In the genomic region with DNA sequence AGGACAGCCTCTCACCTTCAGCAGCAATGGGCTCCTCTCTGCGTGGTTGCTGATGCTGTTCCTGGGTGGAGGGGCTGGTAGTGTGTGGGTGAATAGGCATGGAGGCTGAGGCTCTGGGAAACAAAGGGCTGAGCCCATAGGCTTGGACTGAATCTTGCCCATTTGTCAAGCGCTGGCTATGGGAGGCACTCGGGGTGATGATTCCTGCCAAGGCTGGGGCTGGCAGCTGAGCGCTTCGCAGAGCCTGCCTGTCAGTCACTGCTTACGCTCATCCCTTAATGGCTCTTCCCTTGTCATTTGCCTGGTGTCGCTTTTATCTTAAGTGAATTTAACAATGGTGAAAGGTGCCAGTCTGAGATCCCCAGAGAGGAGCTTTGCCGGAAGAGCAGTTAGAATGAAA, we compare ENCODE assay signal across 18 cellular contexts.
DNase-seq lines count a peak whose midpoint lies in the region; ATAC-seq, FAIRE-seq and TF ChIP-seq lines count a peak whose summit lies in the region.
"Had no signal": no experiment of that assay in that cellular context is flagged by ENCODE, and none has a peak within 500 bp of the region (broad histone marks: within the 10 kb centered on the region; RNA-seq: fewer than 3 reads in every experiment).

No MANE protein-coding gene starts in this region.

- H3K4me3 ChIP-seq in astrocyte (ENCODE audit: insufficient read depth, low read depth, low read length) (no peak overlapping the region), right cardiac atrium (ENCODE audit: low read length) (no peak overlapping the region), psoas muscle (peak overlapping the region; percentile 15)

- H3K4me1 Mint-ChIP-seq in astrocyte (ENCODE audit: low read depth, unreplicated experiment) = no peaks in the 10 kb centered on the region

- peak; percentile 72 to 84 for ATAC-seq in right cardiac atrium
- ATAC-seq in psoas muscle = peak; percentile 88 to 93 (median 90)
- ATAC-seq in HG03354 (IDR thresholded peaks at IDR 0.05; ENCODE audit: poor library complexity, severe bottlenecking, unreplicated experiment) = no peak
- ATAC-seq in HG03432 (IDR thresholded peaks at IDR 0.05; ENCODE audit: unreplicated experiment) = no peak
- ATAC-seq: SK-N-SH treated with all-trans-retinoic acid at 6 μM for 48 hours had no signal

- no peak overlapping the region for H3K9ac ChIP-seq in astrocyte (ENCODE audit: low read length)
- H3K9ac ChIP-seq: KMS-11 had no signal

- H3K9me3 ChIP-seq in astrocyte (ENCODE audit: insufficient read depth, low read depth, low read length) = no peaks in the 10 kb centered on the region
- no peaks in the 10 kb centered on the region for H3K9me3 ChIP-seq in right cardiac atrium (ENCODE audit: control insufficient read depth, low read length)
- no peaks in the 10 kb centered on the region for H3K9me3 ChIP-seq in psoas muscle

- H3K4me1 ChIP-seq in astrocyte (ENCODE audit: insufficient read depth, low read length) (no peaks in the 10 kb centered on the region), right cardiac atrium (ENCODE audit: control insufficient read depth, insufficient read depth, low read length) (no peaks in the 10 kb centered on the region), psoas muscle (peaks cover 10% of the 10 kb centered on the region)

- no peak overlapping the region for H3K4me2 ChIP-seq in astrocyte (ENCODE audit: low read length)
- H3K4me2 ChIP-seq: KMS-11 had no signal

- TF ChIP-seq CTCF in astrocyte (IDR thresholded peaks at IDR 0.05; ENCODE audit: insufficient read depth, low read depth, low read length) = no peak
- TF ChIP-seq CTCF in psoas muscle (IDR thresholded peaks at IDR 0.05) = no peak

- peaks cover 19% of the 10 kb centered on the region for H3K27me3 Mint-ChIP-seq in astrocyte (ENCODE audit: low read depth, unreplicated experiment)

- no peaks in the 10 kb centered on the region for H3K36me3 Mint-ChIP-seq in astrocyte (ENCODE audit: low read depth, unreplicated experiment)

- H4K20me1 ChIP-seq in astrocyte (ENCODE audit: insufficient read depth, low read length) = no peaks in the 10 kb centered on the region

- intact Hi-C loops in right cardiac atrium (cut with DNase I) = loop anchor here in 1 of 4 donors (10.0 kb wide), 1 partner anchor 107 kb away; no protein-coding TSS in a partner anchor
- intact Hi-C loops in psoas muscle (cut with DNase I) = loop anchor here in 1 of 2 donors (5.0 to 10.0 kb wide), 2 partner anchors 125 to 1377 kb away; no protein-coding TSS in a partner anchor

- no peaks in the 10 kb centered on the region for H3K27me3 ChIP-seq in astrocyte (ENCODE audit: insufficient read depth, low read length)
- H3K27me3 ChIP-seq in right cardiac atrium (ENCODE audit: control insufficient read depth, insufficient read depth) = no peaks in the 10 kb centered on the region
- H3K27me3 ChIP-seq in psoas muscle (ENCODE audit: insufficient read depth in 3 of 3, low read length in 2 of 3) = no peaks in the 10 kb centered on the region

- H3K27ac ChIP-seq in astrocyte (ENCODE audit: low read depth, low read length) = no peak overlapping the region
- no peak overlapping the region for H3K27ac ChIP-seq in right cardiac atrium (ENCODE audit: low read length)
- H3K27ac ChIP-seq in psoas muscle = no peak overlapping the region
- H3K27ac ChIP-seq: C4-2B, KMS-11 had no signal

- no peak overlapping the region for H3K27ac Mint-ChIP-seq in astrocyte (ENCODE audit: unreplicated experiment)

- H3K9me3 Mint-ChIP-seq in astrocyte (ENCODE audit: unreplicated experiment) = no peaks in the 10 kb centered on the region

- FAIRE-seq in astrocyte (lab: Jason Lieb, UNC) = no peak
- FAIRE-seq: D721Med, GM12891 had no signal

- H3K36me3 ChIP-seq in astrocyte (ENCODE audit: insufficient read depth, low read length) = no peaks in the 10 kb centered on the region
- H3K36me3 ChIP-seq in psoas muscle (ENCODE audit: insufficient read depth in 1 of 2, low read depth in 1 of 2) = no peaks in the 10 kb centered on the region

- peak; percentile 43 for DNase-seq in NCI-H187 treated with DMSO at 0.1 percent for 48 hours (lab: John Stamatoyannopoulos, UW)
- no peak for DNase-seq in astrocyte (ENCODE audit: low read depth)
- DNase-seq in right cardiac atrium = peak in 1 of 3 donors; percentile 56
- DNase-seq in psoas muscle = peak; percentile 11 to 52
- DNase-seq in activated effector memory CD4-positive, alpha-beta T cell treated with Interleukin-2 at 50 U/mL for 16 hours = no peak
- DNase-seq: NCI-H1417 treated with DMSO at 0.1 percent for 48 hours, NCI-H2081, NCI-H2227 treated with DMSO at 0.1 percent for 48 hours, NCI-H510A treated with DMSO at 0.1 percent for 48 hours, NCI-H774, SIG-M5 had no signal

- H3K79me2 ChIP-seq in astrocyte (ENCODE audit: insufficient read depth, low read length) = no peaks in the 10 kb centered on the region

- no peak overlapping the region for H3K4me3 Mint-ChIP-seq in astrocyte (ENCODE audit: unreplicated experiment)

- peak overlapping the region; percentile 26 for H2AFZ ChIP-seq in astrocyte (ENCODE audit: low read depth, low read length)

- WGBS in right cardiac atrium = 77% methylated on average over 8 of the region's 8 CpGs
- WGBS in psoas muscle, 3 donors = 28 to 53% (median 46%) methylated on average over 8 of the region's 8 CpGs

Comparison
In these comparisons a context has a peak if more than half of its experiments do, and no peak if none do; other contexts are left out.
1. DNase-seq: peak in NCI-H187 treated with DMSO at 0.1 percent for 48 hours (single experiment) and psoas muscle (2 of 2); none in astrocyte (single experiment) and activated effector memory CD4-positive, alpha-beta T cell treated with Interleukin-2 at 50 U/mL for 16 hours (single experiment).
2. ATAC-seq: peak in right cardiac atrium (2 of 2) and psoas muscle (4 of 4); none in HG03354 (single experiment) and HG03432 (single experiment).